ENCODE assay signal across 12 cellular contexts in the genomic region with DNA sequence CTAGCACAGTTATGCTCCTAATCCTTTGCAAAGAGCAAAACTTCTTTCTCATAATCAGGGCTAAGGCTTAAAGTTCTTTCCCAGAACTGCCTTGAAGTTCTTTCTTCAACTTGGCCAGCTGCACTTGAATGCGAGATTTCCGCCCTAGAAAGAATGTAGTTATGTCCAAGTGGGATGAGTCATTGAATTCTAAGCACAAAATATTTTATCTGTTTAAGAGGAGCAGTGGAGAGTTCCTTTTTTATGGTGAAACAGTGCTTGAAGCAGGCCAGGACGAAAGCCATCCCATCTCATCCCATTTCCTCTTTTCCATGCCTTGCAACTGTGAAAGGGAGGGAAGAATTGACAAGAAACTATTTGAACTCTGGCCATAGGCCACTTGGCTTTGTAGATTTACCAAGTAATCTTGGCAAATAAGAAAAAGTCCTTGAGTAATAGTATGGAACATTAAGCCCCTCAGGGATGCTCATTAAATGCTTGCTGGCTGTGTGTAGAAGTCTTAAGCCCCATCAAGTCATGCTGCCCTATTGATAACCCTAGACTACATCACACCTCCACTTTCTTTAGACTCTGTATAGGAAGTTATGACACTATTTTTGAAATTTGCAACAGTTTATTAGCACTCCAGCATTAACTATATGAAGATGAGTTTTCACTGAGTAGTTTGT.
A peak's percentile ranks its signal among the peaks of the same experiment; 100 is the strongest.
DNase-seq lines count a peak whose midpoint lies in the region; ATAC-seq, FAIRE-seq and TF ChIP-seq lines count a peak whose summit lies in the region.
"Had no signal": no experiment of that assay in that cellular context is flagged by ENCODE, and none has a peak within 500 bp of the region (broad histone marks: within the 10 kb centered on the region; RNA-seq: fewer than 3 reads in every experiment).

No MANE protein-coding gene starts in this region.

- peaks cover 11% of the 10 kb centered on the region for H3K27me3 Mint-ChIP-seq in Caco-2 (ENCODE audit: insufficient read depth, unreplicated experiment)

- TF ChIP-seq CTCF in RWPE1 (conservative IDR thresholded peaks at IDR 0.05; ENCODE audit: low read depth) (no peak), pancreas (IDR thresholded peaks at IDR 0.05) (no peak), Caco-2 (IDR thresholded peaks at IDR 0.05; ENCODE audit: insufficient read depth in 1 of 2, low read depth in 1 of 2, low read length in 1 of 2, severe bottlenecking in 1 of 2, unreplicated experiment in 1 of 2) (no peak), PC-9 (conservative IDR thresholded peaks at IDR 0.05) (no peak)

- H3K79me2 ChIP-seq in PC-9 (ENCODE audit: low read depth), result no peaks in the 10 kb centered on the region

- H3K27ac ChIP-seq in RWPE1 (no peak overlapping the region), pancreas (no peak overlapping the region), PC-9 (no peak overlapping the region)
- H3K27ac ChIP-seq: prostate gland had no signal

- H3K4me1 Mint-ChIP-seq in Caco-2 (ENCODE audit: low read depth, unreplicated experiment), result no peaks in the 10 kb centered on the region

- DNase-seq in Ammon's horn (ENCODE audit: low spot score) (peak; percentile 49), RWPE1 (ENCODE audit: low spot score) (peak; percentile 72), fibroblast of peridontal ligament (ENCODE audit: extremely low read depth) (peak; percentile 99), pancreas (no peak), Caco-2 (no peak), NCI-H1092 (lab: John Stamatoyannopoulos, UW) (no peak), PC-9 (no peak)
- DNase-seq: DND-41, GOT3, NCI-H146 had no signal

- H3K27me3 ChIP-seq in pancreas (no peaks in the 10 kb centered on the region), Caco-2 (replicated peaks; ENCODE audit: control insufficient read depth, insufficient read depth, low read length) (no peaks in the 10 kb centered on the region), PC-9 (ENCODE audit: insufficient read depth, low read depth) (no peaks in the 10 kb centered on the region)

- no peaks in the 10 kb centered on the region for H3F3A ChIP-seq in PC-9 (ENCODE audit: insufficient read depth, low read depth)

- POLR2A ChIA-PET in RWPE1 (lab: Yijun Ruan, JAX; ENCODE audit: low non-redundant PET) (no interaction called here), Caco-2 (lab: Charles Lee) (no interaction called here), PC-9 (lab: Charles Lee; ENCODE audit: unreplicated experiment) (no interaction called here)

- H3K4me3 ChIP-seq in pancreas (no peak overlapping the region), Caco-2 (ENCODE audit: low read depth, low read length) (no peak overlapping the region), PC-9 (no peak overlapping the region)
- H3K4me3 ChIP-seq: prostate gland had no signal

- H3K36me3 ChIP-seq in pancreas (no peaks in the 10 kb centered on the region), Caco-2 (ENCODE audit: control insufficient read depth, insufficient read depth, low read length) (no peaks in the 10 kb centered on the region), PC-9 (ENCODE audit: low read depth) (no peaks in the 10 kb centered on the region)
- H3K36me3 ChIP-seq: prostate gland had no signal

- intact Hi-C loops in pancreas (cut with DNase I), result no loop called here
- intact Hi-C loops in Caco-2 (cut with micrococcal nuclease; ENCODE audit: unreplicated experiment), result no loop called here
- intact Hi-C loops in PC-9 (cut with micrococcal nuclease; ENCODE audit: unreplicated experiment), result no loop called here

- no peak overlapping the region for H3K4me2 ChIP-seq in PC-9

- H4K20me1 ChIP-seq in PC-9 (ENCODE audit: insufficient read depth), result no peaks in the 10 kb centered on the region

- H2AFZ ChIP-seq in PC-9, result no peak overlapping the region

- no peak overlapping the region for H3K27ac Mint-ChIP-seq in Caco-2 (ENCODE audit: unreplicated experiment)

- BruUV-seq in Caco-2 (replicated peaks; lab: Mats Ljungman, UMichigan) (no TSS peak), PC-9 (replicated peaks; lab: Mats Ljungman, UMichigan) (no TSS peak)

- H3K9me3 ChIP-seq in pancreas (no peaks in the 10 kb centered on the region), Caco-2 (no peaks in the 10 kb centered on the region), PC-9 (ENCODE audit: insufficient read depth, low read depth) (no peaks in the 10 kb centered on the region)
- H3K9me3 ChIP-seq: prostate gland had no signal

- no peaks in the 10 kb centered on the region for H3K9me2 ChIP-seq in PC-9 (ENCODE audit: insufficient read depth)

- peak in 3 of 4 donors; percentile 66 to 86 (median 77) for ATAC-seq in pancreas
- no peak for ATAC-seq in HG03565 (IDR thresholded peaks at IDR 0.05; ENCODE audit: unreplicated experiment)

- H3K4me1 ChIP-seq in pancreas, result no peaks in the 10 kb centered on the region
- H3K4me1 ChIP-seq in Caco-2, result no peaks in the 10 kb centered on the region
- no peaks in the 10 kb centered on the region for H3K4me1 ChIP-seq in PC-9 (replicated peaks; ENCODE audit: insufficient read depth)
- H3K4me1 ChIP-seq: prostate gland had no signal

- H3K4me3 Mint-ChIP-seq in Caco-2 (ENCODE audit: unreplicated experiment), result no peak overlapping the region

- peak; percentile 84 for FAIRE-seq in pancreas (lab: Jason Lieb, UNC)

- no peaks in the 10 kb centered on the region for H3K36me3 Mint-ChIP-seq in Caco-2 (ENCODE audit: insufficient read depth, unreplicated experiment)

- CTCF ChIA-PET in RWPE1 (lab: Yijun Ruan, JAX), result no interaction called here
- CTCF ChIA-PET in Caco-2 (lab: Charles Lee), result no interaction called here
- CTCF ChIA-PET in PC-9 (lab: Charles Lee), result no interaction called here

- no peaks in the 10 kb centered on the region for H3K9me3 Mint-ChIP-seq in Caco-2 (ENCODE audit: unreplicated experiment)

- 55 to 72% methylated on average over 3 of the region's 3 CpGs for WGBS in pancreas, 2 donors

Comparison
In these comparisons a context has a peak if more than half of its experiments do, and no peak if none do; other contexts are left out.
1. DNase-seq: peak in Ammon's horn (single experiment), RWPE1 (single experiment) and fibroblast of peridontal ligament (single experiment); none in pancreas (0 of 6), Caco-2 (0 of 2), NCI-H1092 (single experiment) and PC-9 (0 of 2).